ENCODE assay signal across 13 cellular contexts in genomic region chr2:85756195-85756594, GRCh38. TPM values are rescaled to one million over a fixed set of nuclear protein-coding genes. Genes with fewer than 3 reads are reported as not detected.
A peak's percentile ranks its signal among the peaks of the same experiment; 100 is the strongest.
DNase-seq lines count a peak whose midpoint lies in the region; TF ChIP-seq lines count a peak whose summit lies in the region.
"Had no signal": no experiment of that assay in that cellular context is flagged by ENCODE, and none has a peak within 500 bp of the region (broad histone marks: within the 10 kb centered on the region; RNA-seq: fewer than 3 reads in every experiment).

No MANE protein-coding gene starts in this region.

- no peak for TF ChIP-seq RAD21 in liver (IDR thresholded peaks at IDR 0.05)

- H3K27ac ChIP-seq in AG04450 (ENCODE audit: low read depth, low read length) = no peak overlapping the region
- peak overlapping the region; percentile 73 to 84 for H3K27ac ChIP-seq in liver (ENCODE audit: low read depth in 1 of 2, low read length in 2 of 2)
- H3K27ac ChIP-seq: BLaER1, colonic mucosa had no signal

- CTCF ChIA-PET in AG04450 (lab: Charles Lee) = no interaction called here

- POLR2A ChIA-PET in AG04450 (lab: Yijun Ruan, JAX) = interaction anchor here (0.6 to 1.1 kb wide), 4 partner anchors 9 to 16 kb away, joined by 3 to 9 read pairs (median 8); no protein-coding TSS in a partner anchor

- H3K27me3 ChIP-seq in AG04450 (ENCODE audit: control insufficient read depth, insufficient read depth, low read length) (peaks cover 5% of the 10 kb centered on the region), liver (ENCODE audit: control insufficient read depth in 4 of 4, insufficient read depth in 4 of 4, low read length in 3 of 4) (no peaks in the 10 kb centered on the region), skeletal muscle satellite cell (ENCODE audit: control insufficient read depth, insufficient read depth, low read length) (no peaks in the 10 kb centered on the region)

- H3K4me3 ChIP-seq in AG04450 (ENCODE audit: low read depth, low read length) (peak overlapping the region; percentile 29; the same call in 1 of the 2 replicates), astrocyte of the spinal cord (ENCODE audit: low read depth, low read length) (peak overlapping the region; percentile 82), liver (ENCODE audit: low read depth in 1 of 3, low read length in 3 of 3) (peak overlapping the region; percentile 15 to 83 (median 81)), skeletal muscle satellite cell (ENCODE audit: low read length) (peak overlapping the region; percentile 84)

- no peak for TF ChIP-seq CTCF in AG04450 (IDR thresholded peaks at IDR 0.05; ENCODE audit: low read depth, low read length)
- TF ChIP-seq CTCF in astrocyte of the spinal cord (IDR thresholded peaks at IDR 0.05; ENCODE audit: low read depth, low read length) = no peak
- no peak for TF ChIP-seq CTCF in liver (IDR thresholded peaks at IDR 0.05; ENCODE audit: low read depth, low read length, missing input control)

- 83% methylated on average over 6 of the region's 6 CpGs for WGBS in liver

- H3K36me3 ChIP-seq in liver (ENCODE audit: control insufficient read depth in 4 of 4, insufficient read depth in 3 of 4, low read depth in 1 of 4, low read length in 3 of 4) (peaks cover 0 to 2% (median 0%) of the 10 kb centered on the region in 4 donors), skeletal muscle satellite cell (ENCODE audit: insufficient read depth, low read length) (peaks cover 51% of the 10 kb centered on the region)
- H3K36me3 ChIP-seq: BLaER1, colonic mucosa had no signal

- H3K9me3 ChIP-seq in AG04450 (ENCODE audit: control insufficient read depth, insufficient read depth, low read length) (peaks cover 5% of the 10 kb centered on the region; the same call in 1 of the 2 replicates), liver (ENCODE audit: control insufficient read depth in 4 of 4, low read length in 3 of 4) (no peaks in the 10 kb centered on the region), skeletal muscle satellite cell (replicated peaks; ENCODE audit: low read length) (no peaks in the 10 kb centered on the region)
- H3K9me3 ChIP-seq: BLaER1, colonic mucosa had no signal

- DNase-seq in AG04450 (ENCODE audit: low read depth, low spot score) = no peak
- DNase-seq in astrocyte of the spinal cord (ENCODE audit: low read depth, low spot score) = no peak
- DNase-seq in DMS153 (lab: John Stamatoyannopoulos, UW) = no peak
- DNase-seq in SK-N-DZ (ENCODE audit: low spot score) = no peak
- no peak for DNase-seq in SKM-1 treated with dmso at 0.1 percent for 144 hours (lab: John Stamatoyannopoulos, UW; ENCODE audit: unreplicated experiment)
- no peak for DNase-seq in amniotic stem cell (lab: John Stamatoyannopoulos, UW)
- DNase-seq: activated CD4-positive, alpha-beta T cell treated with anti-CD3 and anti-CD28 coated beads, Interleukin-2, amount 50 U/mL, for 1 hour; activated effector memory CD4-positive, alpha-beta T cell treated with anti-CD3 and anti-CD28 coated beads, Interleukin-2, amount 50 U/mL, for 16 hours; colonic mucosa; mesendoderm had no signal

- peak overlapping the region; percentile 22 to 96 for H3K9ac ChIP-seq in liver (ENCODE audit: low read depth in 1 of 2, low read length in 2 of 2)
- peak overlapping the region; percentile 91 for H3K9ac ChIP-seq in skeletal muscle satellite cell (ENCODE audit: low read depth, low read length)
- H3K9ac ChIP-seq: BLaER1 had no signal

- H3K4me2 ChIP-seq in skeletal muscle satellite cell (ENCODE audit: low read length) = peak overlapping the region; percentile 91

- in situ Hi-C loops in astrocyte of the spinal cord (cut with HindIII; ENCODE audit: low sequenced_read_pairs) = no loop called here

- peaks cover 23 to 76% (median 42%) of the 10 kb centered on the region in 4 donors for H3K4me1 ChIP-seq in liver (ENCODE audit: control insufficient read depth in 4 of 4, insufficient read depth in 4 of 4, low read length in 3 of 4)
- H3K4me1 ChIP-seq in skeletal muscle satellite cell (ENCODE audit: control insufficient read depth, insufficient read depth, low read length) = peaks cover 67% of the 10 kb centered on the region

TF ChIP-seq in liver, 16 proteins besides CTCF, POLR2A, EP300 and RAD21:
- no peak for TF ChIP-seq GABPA (IDR thresholded peaks at IDR 0.05 in 1 of 2, conservative IDR thresholded peaks at IDR 0.05 in 1 of 2)

RNA-seq across cellular contexts. Expression of gene ATOH8, which starts 2.4 kb away (rescaled TPM):
- polyA plus RNA-seq in AG04450 (2011; rRNA removed) (2.8 and 3.9 TPM in 2 replicates), liver (10 to 100 TPM; 20.4 to 33.2 TPM)
- polyA minus RNA-seq in AG04450 (2011; rRNA and poly(A)+ RNA removed) = 3.9 and 5.5 TPM in 2 replicates
- total RNA-seq in liver = 10 to 100 TPM in 1 of 2 donors, under 1 TPM in 1; 0.33 to 37.7 TPM
- 36.3 and 44.6 TPM in 2 replicates for total RNA-seq in skeletal muscle satellite cell (2012; rRNA removed)
- polyA plus RNA-seq in SK-N-DZ (2014; cell fraction: cytosol; rRNA removed) = 1.6 and 1.8 TPM in 2 replicates
- polyA plus RNA-seq in SK-N-DZ (2014; cell fraction: nucleus; rRNA removed) = 1.9 and 3.1 TPM in 2 replicates

Comparison
In these comparisons a context has a peak if more than half of its experiments do, and no peak if none do; other contexts are left out.
1. H3K4me3 ChIP-seq: peak in every context shown above with its lines; median percentile 84 in skeletal muscle satellite cell; 82 in astrocyte of the spinal cord; 81 in liver; 29 in AG04450.